Comparison of ENCODE assay signal across 8 cellular contexts in genomic region chr7:100612730-100613446, GRCh38. TPM values are rescaled to one million over a fixed set of nuclear protein-coding genes. Genes with fewer than 3 reads are reported as not detected.
DNase-seq lines count a peak whose midpoint lies in the region; ATAC-seq and TF ChIP-seq lines count a peak whose summit lies in the region.

No MANE protein-coding gene starts in this region.

- H3K4me1 Mint-ChIP-seq in activated CD8-positive, alpha-beta T cell treated with anti-CD3 and anti-CD28 coated beads, Interleukin-2, amount 10 ng/mL, durations not matched to agents 7 days and 5 days (ENCODE audit: low read depth): peaks cover 25% of the 10 kb centered on the region

- intact Hi-C loops in left ventricle myocardium inferior (cut with micrococcal nuclease): no loop called here

- POLR2A ChIA-PET in HEK293 (lab: Yijun Ruan, JAX): interaction anchor here (0.7 to 7.4 kb wide), 17 partner anchors 10 to 262 kb away, joined by 3 to 91 read pairs (median 5); partner anchors contain the start of genes FBXO24, GNB2, LRCH4 and MEPCE
- POLR2A ChIA-PET in activated CD8-positive, alpha-beta T cell treated with anti-CD3 and anti-CD28 coated beads, Interleukin-2, amount 10 ng/mL, durations not matched to agents 7 days and 5 days (lab: Charles Lee): interaction anchor here (0.6 to 1.7 kb wide), 14 partner anchors 9 to 264 kb away, joined by 3 to 10 read pairs (median 4); partner anchors contain the start of genes AGFG2, FBXO24, LRCH4 and ZCWPW1

- H3K27ac Mint-ChIP-seq in activated CD8-positive, alpha-beta T cell treated with anti-CD3 and anti-CD28 coated beads, Interleukin-2, amount 10 ng/mL, durations not matched to agents 7 days and 5 days: peak overlapping the region; percentile 78

- H3K4me3 Mint-ChIP-seq in activated CD8-positive, alpha-beta T cell treated with anti-CD3 and anti-CD28 coated beads, Interleukin-2, amount 10 ng/mL, durations not matched to agents 7 days and 5 days: peak overlapping the region; percentile 95

- H3K27me3 ChIP-seq in left ventricle myocardium inferior (ENCODE audit: low read depth): no peaks in the 10 kb centered on the region

- H3K4me3 ChIP-seq in HEK293 (ENCODE audit: low read depth, low read length) (peak overlapping the region; percentile 70), left ventricle myocardium inferior (peak overlapping the region; percentile 89), skeletal muscle cell (ENCODE audit: low read depth, low read length) (peak overlapping the region; percentile 88)

- CTCF ChIA-PET in HEK293 (lab: Yijun Ruan, JAX): interaction anchor here (0.6 to 1.4 kb wide), 7 partner anchors 17 to 113 kb away, joined by 3 to 11 read pairs (median 3); no protein-coding TSS in a partner anchor
- CTCF ChIA-PET in activated CD8-positive, alpha-beta T cell treated with anti-CD3 and anti-CD28 coated beads, Interleukin-2, amount 10 ng/mL, durations not matched to agents 7 days and 5 days (lab: Charles Lee): interaction anchor here (0.7 to 2.8 kb wide), 20 partner anchors 8 to 240 kb away, joined by 3 to 25 read pairs (median 5); partner anchors contain the start of genes FBXO24, LRCH4, POP7 and SLC12A9

- peaks cover 6% of the 10 kb centered on the region for H3K27me3 Mint-ChIP-seq in activated CD8-positive, alpha-beta T cell treated with anti-CD3 and anti-CD28 coated beads, Interleukin-2, amount 10 ng/mL, durations not matched to agents 7 days and 5 days (ENCODE audit: low read depth)

- H3K36me3 ChIP-seq in HEK293 (ENCODE audit: control insufficient read depth in 2 of 2, insufficient read depth in 1 of 2, low read length in 2 of 2) (no peaks in the 10 kb centered on the region), left ventricle myocardium inferior (peaks cover 6% of the 10 kb centered on the region)

- H3K4me1 ChIP-seq in HEK293 (ENCODE audit: control insufficient read depth, insufficient read depth, low read length) (no peaks in the 10 kb centered on the region), left ventricle myocardium inferior (peaks cover 17% of the 10 kb centered on the region)

- peak; percentile 6 for ATAC-seq in activated CD8-positive, alpha-beta T cell treated with anti-CD3 and anti-CD28 coated beads, Interleukin-2, amount 10 ng/mL, durations not matched to agents 7 days and 5 days

- TF ChIP-seq CTCF in HEK293 (tag by site-specific recombination; IDR thresholded peaks at IDR 0.05) (no peak), left ventricle myocardium inferior (IDR thresholded peaks at IDR 0.05; ENCODE audit: borderline replicate concordance) (no peak)

- H3K27ac ChIP-seq in HEK293 (ENCODE audit: extremely low read depth, low read depth, low read length) (no peak overlapping the region), left ventricle myocardium inferior (replicated peaks) (peak overlapping the region; percentile 98)

- no peaks in the 10 kb centered on the region for H3K9me3 Mint-ChIP-seq in activated CD8-positive, alpha-beta T cell treated with anti-CD3 and anti-CD28 coated beads, Interleukin-2, amount 10 ng/mL, durations not matched to agents 7 days and 5 days (ENCODE audit: insufficient read depth)

- H3K9me3 ChIP-seq in HEK293 (ENCODE audit: control insufficient read depth, insufficient read depth, low read depth, low read length) (no peaks in the 10 kb centered on the region), left ventricle myocardium inferior (replicated peaks) (no peaks in the 10 kb centered on the region)

- peaks cover 14% of the 10 kb centered on the region for H3K36me3 Mint-ChIP-seq in activated CD8-positive, alpha-beta T cell treated with anti-CD3 and anti-CD28 coated beads, Interleukin-2, amount 10 ng/mL, durations not matched to agents 7 days and 5 days (ENCODE audit: low read depth)

- peak; percentile 4 for DNase-seq in COLO668 (lab: John Stamatoyannopoulos, UW; ENCODE audit: unreplicated experiment)
- DNase-seq in activated CD8-positive, alpha-beta T cell treated with anti-CD3 and anti-CD28 coated beads, Interleukin-2, amount 10 ng/mL, durations not matched to agents 7 days and 5 days: peak; percentile 58
- no peak for DNase-seq in left ventricle myocardium inferior
- no peak for DNase-seq in skeletal muscle cell (ENCODE audit: low read depth)
- no peak for DNase-seq in NCI-H2196 treated with DMSO at 0.1 percent for 48 hours (lab: John Stamatoyannopoulos, UW; ENCODE audit: unreplicated experiment)
- no peak for DNase-seq in ecto neural progenitor cell (ENCODE audit: low spot score)
- DNase-seq in kidney tubule cell (ENCODE audit: low spot score): no peak

TF ChIP-seq in HEK293, 187 proteins besides CTCF, POLR2A, EP300 and RAD21 (continues in another document):
- TF ChIP-seq GFI1B (tag by site-specific recombination; IDR thresholded peaks at IDR 0.05) (no peak), ZNF423 (tag by site-specific recombination; IDR thresholded peaks at IDR 0.05) (no peak), YY2 (tag by site-specific recombination; IDR thresholded peaks at IDR 0.05) (no peak), ATF2 (tag by site-specific recombination; IDR thresholded peaks at IDR 0.05; ENCODE audit: low read depth) (no peak), ZNF37A (tag by site-specific recombination; IDR thresholded peaks at IDR 0.05) (no peak), EGR2 (tag by site-specific recombination; IDR thresholded peaks at IDR 0.05; ENCODE audit: low read depth) (no peak), ZNF837 (tag by site-specific recombination; IDR thresholded peaks at IDR 0.05) (no peak), SP2 (tag by site-specific recombination; IDR thresholded peaks at IDR 0.05) (no peak), ZNF513 (tag by site-specific recombination; IDR thresholded peaks at IDR 0.05) (no peak), TRIM28 (IDR thresholded peaks at IDR 0.05; ENCODE audit: borderline replicate concordance, low read length) (no peak), ZBTB10 (tag by site-specific recombination; IDR thresholded peaks at IDR 0.05) (no peak), ZBTB1 (tag by site-specific recombination; IDR thresholded peaks at IDR 0.05) (no peak)

RNA-seq across cellular contexts. Expression of gene MOSPD3, which starts 0.5 kb away (rescaled TPM):
- 10 to 100 TPM; 42.1 to 43.5 TPM for total RNA-seq in activated CD8-positive, alpha-beta T cell treated with anti-CD3 and anti-CD28 coated beads, Interleukin-2, amount 10 ng/mL, durations not matched to agents 7 days and 5 days
- 10.2 TPM for total RNA-seq in left ventricle myocardium inferior

RNA-seq across cellular contexts. Expression of gene PCOLCE, which starts 10.7 kb away (rescaled TPM):
- 10 to 100 TPM; 17.0 to 17.6 TPM for total RNA-seq in activated CD8-positive, alpha-beta T cell treated with anti-CD3 and anti-CD28 coated beads, Interleukin-2, amount 10 ng/mL, durations not matched to agents 7 days and 5 days
- 40.8 TPM for total RNA-seq in left ventricle myocardium inferior

RNA-seq across cellular contexts. Expression of gene FBXO24, which starts 26.8 kb away (rescaled TPM):
- under 1 TPM; 0.37 to 0.45 TPM for total RNA-seq in activated CD8-positive, alpha-beta T cell treated with anti-CD3 and anti-CD28 coated beads, Interleukin-2, amount 10 ng/mL, durations not matched to agents 7 days and 5 days
- 0.25 TPM for total RNA-seq in left ventricle myocardium inferior

RNA-seq across cellular contexts. Expression of gene LRCH4, which starts 27.0 kb away (rescaled TPM):
- 100 to 1,000 TPM; 191 to 193 TPM for total RNA-seq in activated CD8-positive, alpha-beta T cell treated with anti-CD3 and anti-CD28 coated beads, Interleukin-2, amount 10 ng/mL, durations not matched to agents 7 days and 5 days
- 26.6 TPM for total RNA-seq in left ventricle myocardium inferior

RNA-seq across cellular contexts. Expression of gene TFR2, which starts 28.5 kb away (rescaled TPM):
- 10 to 100 TPM; 13.1 to 14.5 TPM for total RNA-seq in activated CD8-positive, alpha-beta T cell treated with anti-CD3 and anti-CD28 coated beads, Interleukin-2, amount 10 ng/mL, durations not matched to agents 7 days and 5 days
- total RNA-seq in left ventricle myocardium inferior: 0.25 TPM

Comparison
In these comparisons a context has a peak if more than half of its experiments do, and no peak if none do; other contexts are left out.
1. DNase-seq: peak in COLO668 (single experiment) and activated CD8-positive, alpha-beta T cell treated with anti-CD3 and anti-CD28 coated beads, Interleukin-2, amount 10 ng/mL, durations not matched to agents 7 days and 5 days (single experiment); none in left ventricle myocardium inferior (single experiment), skeletal muscle cell (single experiment), NCI-H2196 treated with DMSO at 0.1 percent for 48 hours (single experiment), ecto neural progenitor cell (single experiment) and kidney tubule cell (single experiment).
2. Peak in every context shown above with its lines, with median percentiles within 50 percentile points of each other: H3K4me3 ChIP-seq.